ENCODE assay signal across 16 cellular contexts in genomic region chr13:70622785-70623184, GRCh38.
"Had no signal": no experiment of that assay in that cellular context is flagged by ENCODE, and none has a peak within 500 bp of the region (broad histone marks: within the 10 kb centered on the region; RNA-seq: fewer than 3 reads in every experiment).

No MANE protein-coding gene starts in this region.

- H3K4me1 ChIP-seq: body of pancreas, heart left ventricle, suprapubic skin had no signal

- H3K36me3 ChIP-seq: cardiac muscle cell, heart left ventricle, suprapubic skin, tibial nerve had no signal

- H3K9me3 ChIP-seq: body of pancreas, heart left ventricle, suprapubic skin, tibial nerve had no signal

- DNase-seq: activated CD4-positive, alpha-beta memory T cell treated with anti-CD3 and anti-CD28 coated beads, Interleukin-2, amount 10 ng/mL, durations not matched to agents 7 days and 5 days; activated CD4-positive, alpha-beta T cell treated with anti-CD3 and anti-CD28 coated beads, Interleukin-2, amount 10 ng/mL, durations not matched to agents 24 days and 14 days; activated effector memory CD4-positive, alpha-beta T cell treated with anti-CD3 and anti-CD28 coated beads, Interleukin-2, amount 50 U/mL, for 16 hours; activated naive CD4-positive, alpha-beta T cell treated with anti-CD3 and anti-CD28 coated beads, Interleukin-2, amount 10 ng/mL, durations not matched to agents 7 days and 5 days; activated T-cell treated with anti-CD3 and anti-CD28 coated beads for 4 hours; body of pancreas; cortex of kidney; heart left ventricle; naive thymus-derived CD4-positive, alpha-beta T cell; stimulated activated CD4-positive, alpha-beta T cell treated with anti-CD3 and anti-CD28 coated beads, Interleukin-12 subunit alpha, Interleukin-12 subunit beta, amount 100 ng/mL, for 4 hours; stimulated activated naive CD8-positive, alpha-beta T cell treated with anti-CD3 and anti-CD28 coated beads, Interleukin-15, amount 100 ng/mL, for 72 hours had no signal

- H3K4me3 ChIP-seq: body of pancreas, cardiac muscle cell, heart left ventricle, suprapubic skin, tibial nerve had no signal

- H3K27ac ChIP-seq: body of pancreas, cardiac muscle cell, heart left ventricle, suprapubic skin, tibial nerve, VCaP had no signal

- H3K27me3 ChIP-seq: body of pancreas, cardiac muscle cell, heart left ventricle, suprapubic skin, tibial nerve had no signal

- ATAC-seq: activated CD4-positive, CD25-positive, alpha-beta regulatory T cell treated with anti-CD3 and anti-CD28 coated beads, Interleukin-2, amount 50 U/mL, for 24 hours; body of pancreas; heart left ventricle; naive thymus-derived CD4-positive, alpha-beta T cell; stimulated activated naive CD8-positive, alpha-beta T cell treated with anti-CD3 and anti-CD28 coated beads, Interleukin-15, amount 100 ng/mL, for 72 hours had no signal
